8 cellular contexts compared by ENCODE assay signal in genomic region chr18:56575819-56576663, GRCh38.
A peak's percentile ranks its signal among the peaks of the same experiment; 100 is the strongest.
DNase-seq lines count a peak whose midpoint lies in the region; ATAC-seq and TF ChIP-seq lines count a peak whose summit lies in the region.

No MANE protein-coding gene starts in this region.

- no peaks in the 10 kb centered on the region for H3K27me3 ChIP-seq in Loucy (ENCODE audit: insufficient read depth, low read length, poor library complexity, severe bottlenecking)
- no peaks in the 10 kb centered on the region for H3K27me3 ChIP-seq in RWPE2 (ENCODE audit: insufficient read depth, poor library complexity, severe bottlenecking)

- H3K36me3 Mint-ChIP-seq in osteocyte (ENCODE audit: unreplicated experiment), result peaks cover 5% of the 10 kb centered on the region

- peak; percentile 83 for ATAC-seq in GM18867 (IDR thresholded peaks at IDR 0.05; ENCODE audit: unreplicated experiment)
- ATAC-seq in RWPE2 (ENCODE audit: low read depth), result peak; percentile 74
- no peak for ATAC-seq in GM19397 (IDR thresholded peaks at IDR 0.05; ENCODE audit: unreplicated experiment)

- H3K9me3 ChIP-seq in Loucy (ENCODE audit: insufficient read depth, low read depth, low read length) (no peaks in the 10 kb centered on the region), RWPE2 (ENCODE audit: severe bottlenecking) (no peaks in the 10 kb centered on the region)

- H3K4me3 Mint-ChIP-seq in osteocyte (ENCODE audit: unreplicated experiment), result no peak overlapping the region

- no peak overlapping the region for H3K4me2 ChIP-seq in Loucy (ENCODE audit: low read depth, low read length, poor library complexity, severe bottlenecking)

- no peak overlapping the region for H3K27ac Mint-ChIP-seq in osteocyte (ENCODE audit: unreplicated experiment)

- H3K4me1 Mint-ChIP-seq in osteocyte (ENCODE audit: unreplicated experiment), result peaks cover 24% of the 10 kb centered on the region

- H3K4me3 ChIP-seq in AG10803 (ENCODE audit: low read length), result no peak overlapping the region
- no peak overlapping the region for H3K4me3 ChIP-seq in Loucy (ENCODE audit: low read length, poor library complexity, severe bottlenecking)
- no peak overlapping the region for H3K4me3 ChIP-seq in RWPE2 (ENCODE audit: severe bottlenecking)

- TF ChIP-seq CTCF in AG10803 (conservative IDR thresholded peaks at IDR 0.05; ENCODE audit: low read length) (peak; percentile 74), Loucy (conservative IDR thresholded peaks at IDR 0.05; ENCODE audit: low read length) (peak; percentile 89), RWPE2 (IDR thresholded peaks at IDR 0.05; ENCODE audit: poor library complexity, severe bottlenecking) (peak; percentile 79), osteocyte (IDR thresholded peaks at IDR 0.05) (peak; percentile 82)

- DNase-seq in AG10803 (ENCODE audit: low read depth) (peak; percentile 61), RWPE2 (ENCODE audit: low spot score) (no peak), fibroblast of peridontal ligament (ENCODE audit: extremely low read depth) (peak; percentile 84), osteocyte (ENCODE audit: extremely low spot score, unreplicated experiment) (no peak), GM19238 (ENCODE audit: insufficient read length, low spot score) (no peak)

- no peaks in the 10 kb centered on the region for H3K36me3 ChIP-seq in Loucy (ENCODE audit: insufficient read depth, low read length)
- no peaks in the 10 kb centered on the region for H3K36me3 ChIP-seq in RWPE2 (ENCODE audit: low read depth)

- H2AFZ ChIP-seq in Loucy (ENCODE audit: low read length), result no peak overlapping the region

- no peaks in the 10 kb centered on the region for H3K9me2 ChIP-seq in Loucy (replicated peaks; ENCODE audit: low read depth, low read length)

- no peaks in the 10 kb centered on the region for H3K79me2 ChIP-seq in Loucy (ENCODE audit: insufficient read depth, low read length)

- H4K20me1 ChIP-seq in Loucy (ENCODE audit: insufficient read depth, low read length, poor library complexity, severe bottlenecking), result no peaks in the 10 kb centered on the region

- no peak overlapping the region for H3K27ac ChIP-seq in RWPE2 (ENCODE audit: poor library complexity, severe bottlenecking)

- no peaks in the 10 kb centered on the region for H3F3A ChIP-seq in Loucy (ENCODE audit: low read depth)

- H3K27me3 Mint-ChIP-seq in osteocyte (ENCODE audit: unreplicated experiment), result no peaks in the 10 kb centered on the region

- peaks cover 11% of the 10 kb centered on the region for H3K9me3 Mint-ChIP-seq in osteocyte (ENCODE audit: unreplicated experiment)

- H3K9ac ChIP-seq in Loucy (ENCODE audit: low read depth, low read length, poor library complexity, severe bottlenecking), result no peak overlapping the region

- no peaks in the 10 kb centered on the region for H3K4me1 ChIP-seq in Loucy (ENCODE audit: insufficient read depth, low read length, poor library complexity, severe bottlenecking)
- H3K4me1 ChIP-seq in RWPE2 (ENCODE audit: insufficient read depth, poor library complexity, severe bottlenecking), result no peaks in the 10 kb centered on the region

Comparison
In these comparisons a context has a peak if more than half of its experiments do, and no peak if none do; other contexts are left out.
1. DNase-seq: peak in AG10803 (single experiment) and fibroblast of peridontal ligament (single experiment); none in RWPE2 (single experiment), osteocyte (single experiment) and GM19238 (single experiment).
2. Peak in every context shown above with its lines, with median percentiles within 50 percentile points of each other: CTCF ChIP-seq.